Comparison of ENCODE assay signal across 1 cellular context in genomic region chr16:67902831-67903230, GRCh38.
TF ChIP-seq lines count a peak whose summit lies in the region.

No MANE protein-coding gene starts in this region.

TF ChIP-seq in endothelial cell of umbilical vein, 7 proteins besides CTCF, POLR2A, EP300 and RAD21:
- TF ChIP-seq FOS (IDR thresholded peaks at IDR 0.05; ENCODE audit: borderline replicate concordance, insufficient read depth, low read length): no peak
- TF ChIP-seq EZH2 (IDR thresholded peaks at IDR 0.05; ENCODE audit: borderline replicate concordance, low read depth, low read length, severe bottlenecking): no peak
- TF ChIP-seq MAX (IDR thresholded peaks at IDR 0.05; ENCODE audit: insufficient read depth, insufficient read length): no peak
- no peak for TF ChIP-seq JUN (IDR thresholded peaks at IDR 0.05; ENCODE audit: borderline replicate concordance, insufficient read depth, insufficient read length, low read depth)
- no peak for TF ChIP-seq POLR2AphosphoS5 (IDR thresholded peaks at IDR 0.05; ENCODE audit: insufficient read depth, low read depth, low read length)
- TF ChIP-seq MYC (IDR thresholded peaks at IDR 0.05; ENCODE audit: low read depth, low read length): no peak
